9 cellular contexts compared by ENCODE assay signal in genomic region chr9:19173598-19174125, GRCh38. TPM values are rescaled to one million over a fixed set of nuclear protein-coding genes. Genes with fewer than 3 reads are reported as not detected.
A peak's percentile ranks its signal among the peaks of the same experiment; 100 is the strongest.
DNase-seq lines count a peak whose midpoint lies in the region; ATAC-seq, FAIRE-seq and TF ChIP-seq lines count a peak whose summit lies in the region.
"Had no signal": no experiment of that assay in that cellular context is flagged by ENCODE, and none has a peak within 500 bp of the region (broad histone marks: within the 10 kb centered on the region; RNA-seq: fewer than 3 reads in every experiment).

No MANE protein-coding gene starts in this region.

- CTCF ChIA-PET in HepG2 (lab: Yijun Ruan, JAX; ENCODE audit: low intra/inter-chr PET ratio, low total read pairs), result interaction anchor here (0.7 to 2.9 kb wide), 3 partner anchors 56 to 125 kb away, joined by 3 to 20 read pairs (median 16); partner anchors contain the start of gene RRAGA

- H3K9me3 ChIP-seq in HepG2 (ENCODE audit: low read length) (no peaks in the 10 kb centered on the region), ovary (no peaks in the 10 kb centered on the region)

- H3K4me3 ChIP-seq in HepG2 (replicated peaks in 1 of 3; ENCODE audit: insufficient read depth in 1 of 3, low read depth in 2 of 3, low read length in 3 of 3) (peak overlapping the region in 1 of 3 experiments; percentile 27; a peak in 2 of 6 replicates), ovary (no peak overlapping the region)

- DNase-seq in HepG2 (ENCODE audit: low spot score) (peak; percentile 70), NCI-H1092 treated with DMSO at 0.1 percent for 48 hours (lab: John Stamatoyannopoulos, UW) (no peak), ovary (no peak), NCI-H748 (lab: John Stamatoyannopoulos, UW; ENCODE audit: unreplicated experiment) (no peak), 8988T (no peak)
- DNase-seq: T-helper 9 cell had no signal

- ATAC-seq in GM18511 (IDR thresholded peaks at IDR 0.05; ENCODE audit: unreplicated experiment) (peak; percentile 36), GM21576 (IDR thresholded peaks at IDR 0.05; ENCODE audit: unreplicated experiment) (peak; percentile 33), HG03460 (IDR thresholded peaks at IDR 0.05; ENCODE audit: unreplicated experiment) (peak; percentile 25), HepG2 (peak; percentile 86)

- H4K20me1 ChIP-seq in HepG2 (ENCODE audit: insufficient read depth, low read length), result no peaks in the 10 kb centered on the region

- H3K27me3 ChIP-seq in HepG2 (ENCODE audit: control insufficient read depth in 1 of 2, insufficient read depth in 2 of 2, low read length in 2 of 2) (no peaks in the 10 kb centered on the region), ovary (no peaks in the 10 kb centered on the region)

- H3K36me3 ChIP-seq in HepG2 (replicated peaks in 1 of 2; ENCODE audit: control insufficient read depth in 1 of 2, insufficient read depth in 2 of 2, low read length in 2 of 2) (no peaks in the 10 kb centered on the region), ovary (no peaks in the 10 kb centered on the region)

- 35% methylated on average over 4 of the region's 4 CpGs for WGBS in HepG2 (ENCODE audit: low lambda C conversion rate)
- WGBS in ovary, 3 donors, result 64 to 77% (median 70%) methylated on average over 4 of the region's 4 CpGs

- peak overlapping the region; percentile 54 for H3K4me2 ChIP-seq in HepG2 (ENCODE audit: low read depth, low read length)

- H3K9ac ChIP-seq in HepG2 (ENCODE audit: insufficient read depth, low read depth, low read length), result peak overlapping the region; percentile 44; the same call in 1 of the 2 replicates

- H3K79me2 ChIP-seq in HepG2 (ENCODE audit: insufficient read depth, low read length), result no peaks in the 10 kb centered on the region

- TF ChIP-seq CTCF in HepG2 (CRISPR knock-in tag; IDR thresholded peaks at IDR 0.05) (no peak), ovary (IDR thresholded peaks at IDR 0.05) (no peak)

- no TSS peak for BruUV-seq in HepG2 (replicated peaks; lab: Mats Ljungman, UMichigan)

- TF ChIP-seq EP300 in HepG2 (IDR thresholded peaks at IDR 0.05; ENCODE audit: low read depth in 2 of 2, low read length in 2 of 2) (peak in 1 of 2 experiments; percentile 78; a peak in 2 of 4 replicates), HepG2 (CRISPR knock-in tag; IDR thresholded peaks at IDR 0.05; ENCODE audit: borderline replicate concordance) (no peak), ovary (IDR thresholded peaks at IDR 0.05) (no peak)

- peak overlapping the region; percentile 49 for H3K27ac ChIP-seq in HepG2 (ENCODE audit: extremely low read length, insufficient read depth, low read length)
- H3K27ac ChIP-seq in ovary, result no peak overlapping the region

- H3K4me1 ChIP-seq in HepG2 (ENCODE audit: insufficient read depth, low read length) (peaks cover 47% of the 10 kb centered on the region), ovary (ENCODE audit: insufficient read depth) (no peaks in the 10 kb centered on the region)

- intact Hi-C loops in HepG2 (cut with micrococcal nuclease; ENCODE audit: unreplicated experiment), result loop anchor here (1.0 to 5.0 kb wide), 5 partner anchors 9 to 124 kb away; partner anchors contain the start of genes HAUS6 and RRAGA
- intact Hi-C loops in ovary (cut with DNase I), result loop anchor here (5.0 to 10.0 kb wide), 4 partner anchors 46 to 129 kb away; partner anchors contain the start of genes PLIN2 (in 4 of the 4) and RRAGA (in 3 of the 4)

- no peak for FAIRE-seq in HepG2 (lab: Jason Lieb, UNC)

- no peak for TF ChIP-seq POLR2A in HepG2 (IDR thresholded peaks at IDR 0.05; ENCODE audit: insufficient read depth in 1 of 2, low read depth in 2 of 2, low read length in 2 of 2)
- no peak for TF ChIP-seq POLR2A in ovary (IDR thresholded peaks at IDR 0.05)

- no peak for TF ChIP-seq RAD21 in HepG2 (CRISPR knock-in tag; IDR thresholded peaks at IDR 0.05)

- in situ Hi-C loops in HepG2 (cut with HindIII; ENCODE audit: extremely low pct_ligation_motif_present, low pct_unique_long_range_greater_than_20kb), result loop anchor here (5.0 kb wide), 1 partner anchor 46 kb away; the partner anchor contains the start of gene PLIN2

- POLR2A ChIA-PET in HepG2 (lab: Yijun Ruan, JAX), result interaction anchor here (0.6 to 2.7 kb wide), 15 partner anchors 10 to 125 kb away, joined by 3 to 22 read pairs (median 4); partner anchors contain the start of genes DENND4C and RRAGA

- no peak overlapping the region for H2AFZ ChIP-seq in HepG2 (ENCODE audit: low read length)

TF ChIP-seq in HepG2, 621 proteins besides CTCF, POLR2A, EP300 and RAD21 (continues in another document):
- TF ChIP-seq ZNF10 (CRISPR knock-in tag; IDR thresholded peaks at IDR 0.05; ENCODE audit: borderline replicate concordance, low read depth), result no peak

RNA-seq across cellular contexts. Expression of gene PLIN2, which starts 46.4 kb away (rescaled TPM):
- 173 and 246 TPM in 2 replicates for total RNA-seq in HepG2 (2016; rRNA removed; fragmentation: Illumina TruSeq; extraction: Trizol)
- 50.1 and 56.5 TPM in 2 replicates for total RNA-seq in HepG2 (2016; cell fraction: cytosol; rRNA removed; fragmentation: Illumina TruSeq; extraction: Trizol; ENCODE audit: low read depth)
- 166 and 239 TPM in 2 replicates for total RNA-seq in HepG2 (2016; cell fraction: insoluble cytoplasmic fraction; rRNA removed; fragmentation: Illumina TruSeq; extraction: Trizol)
- 84.9 and 96.5 TPM in 2 replicates for total RNA-seq in HepG2 (2016; cell fraction: membrane; rRNA removed; fragmentation: Illumina TruSeq; extraction: Trizol)
- 91.2 and 93.1 TPM in 2 replicates for total RNA-seq in HepG2 (2016; cell fraction: nucleus; rRNA removed; fragmentation: Illumina TruSeq; extraction: Trizol)
- 822 and 951 TPM in 2 replicates for polyA plus RNA-seq in HepG2 (2011; rRNA removed)
- polyA plus RNA-seq in HepG2 (2011; cell fraction: cytosol; rRNA removed), result 1,188 and 1,378 TPM in 2 replicates
- 444 and 605 TPM in 2 replicates for polyA plus RNA-seq in HepG2 (2011; cell fraction: nucleus; rRNA removed)
- 656 and 669 TPM in 2 replicates for polyA plus RNA-seq in HepG2 (2012)
- polyA plus RNA-seq in HepG2 (2016; cell fraction: cytosol; fragmentation: Illumina TruSeq; extraction: Trizol; ENCODE audit: low read depth), result 43.1 and 46.9 TPM in 2 replicates
- 237 and 238 TPM in 2 replicates for polyA plus RNA-seq in HepG2 (2016; cell fraction: insoluble cytoplasmic fraction; fragmentation: Illumina TruSeq; extraction: Trizol; ENCODE audit: low read depth)
- 58.7 and 59.1 TPM in 2 replicates for polyA plus RNA-seq in HepG2 (2016; cell fraction: membrane; fragmentation: Illumina TruSeq; extraction: Trizol; ENCODE audit: low read depth)
- 110 and 124 TPM in 2 replicates for polyA plus RNA-seq in HepG2 (2016; cell fraction: nucleus; fragmentation: Illumina TruSeq; extraction: Trizol; ENCODE audit: insufficient read depth, low read depth)
- 19.7 and 3,602 TPM in 2 replicates for polyA minus RNA-seq in HepG2 (2011; rRNA and poly(A)+ RNA removed; ENCODE audit: low replicate concordance)
- 634 and 723 TPM in 2 replicates for polyA minus RNA-seq in HepG2 (2011; cell fraction: cytosol; rRNA and poly(A)+ RNA removed)
- polyA minus RNA-seq in HepG2 (2011; cell fraction: nucleus; rRNA and poly(A)+ RNA removed), result 230 and 413 TPM in 2 replicates
- total RNA-seq in ovary, result 100 to 1,000 TPM in 3 of 7 donors, 10 to 100 TPM in 4; 33.3 to 138 (median 77.4) TPM
- 100 to 1,000 TPM in 1 of 2 donors, 10 to 100 TPM in 1; 41.0 to 110 TPM for polyA plus RNA-seq in ovary

RNA-seq across cellular contexts. Expression of gene DENND4C, which starts 56.8 kb away (rescaled TPM):
- total RNA-seq in HepG2 (2016; rRNA removed; fragmentation: Illumina TruSeq; extraction: Trizol) (27.2 and 37.8 TPM in 2 replicates), ovary (10 to 100 TPM; 52.6 to 83.9 (median 60.5) TPM)
- total RNA-seq in HepG2 (2016; cell fraction: cytosol; rRNA removed; fragmentation: Illumina TruSeq; extraction: Trizol; ENCODE audit: low read depth), result 9.8 and 10.5 TPM in 2 replicates
- 28.0 and 37.6 TPM in 2 replicates for total RNA-seq in HepG2 (2016; cell fraction: insoluble cytoplasmic fraction; rRNA removed; fragmentation: Illumina TruSeq; extraction: Trizol)
- total RNA-seq in HepG2 (2016; cell fraction: membrane; rRNA removed; fragmentation: Illumina TruSeq; extraction: Trizol), result 9.8 and 11.7 TPM in 2 replicates
- 48.3 and 57.3 TPM in 2 replicates for total RNA-seq in HepG2 (2016; cell fraction: nucleus; rRNA removed; fragmentation: Illumina TruSeq; extraction: Trizol)
- polyA plus RNA-seq in HepG2 (2011; rRNA removed) (18.0 and 19.1 TPM in 2 replicates), ovary (10 to 100 TPM; 18.7 to 26.5 TPM)
- 7.4 and 12.2 TPM in 2 replicates for polyA plus RNA-seq in HepG2 (2011; cell fraction: cytosol; rRNA removed)
- polyA plus RNA-seq in HepG2 (2011; cell fraction: nucleus; rRNA removed), result 14.8 and 19.2 TPM in 2 replicates
- polyA plus RNA-seq in HepG2 (2012), result 13.0 and 14.6 TPM in 2 replicates
- polyA plus RNA-seq in HepG2 (2016; cell fraction: cytosol; fragmentation: Illumina TruSeq; extraction: Trizol; ENCODE audit: low read depth), result 0.53 and 0.61 TPM in 2 replicates
- 16.1 and 17.3 TPM in 2 replicates for polyA plus RNA-seq in HepG2 (2016; cell fraction: insoluble cytoplasmic fraction; fragmentation: Illumina TruSeq; extraction: Trizol; ENCODE audit: low read depth)
- 1.4 and 2.2 TPM in 2 replicates for polyA plus RNA-seq in HepG2 (2016; cell fraction: membrane; fragmentation: Illumina TruSeq; extraction: Trizol; ENCODE audit: low read depth)
- 25.6 and 26.6 TPM in 2 replicates for polyA plus RNA-seq in HepG2 (2016; cell fraction: nucleus; fragmentation: Illumina TruSeq; extraction: Trizol; ENCODE audit: insufficient read depth, low read depth)
- 16.1 and 17.5 TPM in 2 replicates for polyA minus RNA-seq in HepG2 (2011; rRNA and poly(A)+ RNA removed; ENCODE audit: low replicate concordance)
- 24.1 and 28.7 TPM in 2 replicates for polyA minus RNA-seq in HepG2 (2011; cell fraction: cytosol; rRNA and poly(A)+ RNA removed)
- polyA minus RNA-seq in HepG2 (2011; cell fraction: nucleus; rRNA and poly(A)+ RNA removed), result 136 and 155 TPM in 2 replicates

Comparison
In these comparisons a context has a peak if more than half of its experiments do, and no peak if none do; other contexts are left out.
1. ATAC-seq: peak in every context shown above with its lines; median percentile 86 in HepG2; 36 in GM18511; 33 in GM21576; 25 in HG03460.